Comparison of ENCODE assay signal across 1 cellular context in genomic region chr17:29927546-29927945, GRCh38.
TF ChIP-seq lines count a peak whose summit lies in the region.

No MANE protein-coding gene starts in this region.

TF ChIP-seq in K562, 482 proteins besides CTCF, POLR2A, EP300 and RAD21:
- TF ChIP-seq CREM (IDR thresholded peaks at IDR 0.05; ENCODE audit: low read depth) (no peak), CGGBP1 (CRISPR knock-in tag; IDR thresholded peaks at IDR 0.05) (no peak), RBM15 (IDR thresholded peaks at IDR 0.05; ENCODE audit: insufficient read depth, low read length) (no peak), ETV5 (CRISPR knock-in tag; IDR thresholded peaks at IDR 0.05; ENCODE audit: low read depth) (no peak), FOXP1 (CRISPR knock-in tag; IDR thresholded peaks at IDR 0.05) (no peak), NFIC (IDR thresholded peaks at IDR 0.05) (peak; percentile 37; the same call in 1 of the 2 replicates), SOX6 (IDR thresholded peaks at IDR 0.05) (peak; percentile 59; the same call in 1 of the 2 replicates), XRCC5 (IDR thresholded peaks at IDR 0.05; ENCODE audit: low read depth, low read length) (no peak)
